ENCODE assay signal across 18 cellular contexts in the genomic region with DNA sequence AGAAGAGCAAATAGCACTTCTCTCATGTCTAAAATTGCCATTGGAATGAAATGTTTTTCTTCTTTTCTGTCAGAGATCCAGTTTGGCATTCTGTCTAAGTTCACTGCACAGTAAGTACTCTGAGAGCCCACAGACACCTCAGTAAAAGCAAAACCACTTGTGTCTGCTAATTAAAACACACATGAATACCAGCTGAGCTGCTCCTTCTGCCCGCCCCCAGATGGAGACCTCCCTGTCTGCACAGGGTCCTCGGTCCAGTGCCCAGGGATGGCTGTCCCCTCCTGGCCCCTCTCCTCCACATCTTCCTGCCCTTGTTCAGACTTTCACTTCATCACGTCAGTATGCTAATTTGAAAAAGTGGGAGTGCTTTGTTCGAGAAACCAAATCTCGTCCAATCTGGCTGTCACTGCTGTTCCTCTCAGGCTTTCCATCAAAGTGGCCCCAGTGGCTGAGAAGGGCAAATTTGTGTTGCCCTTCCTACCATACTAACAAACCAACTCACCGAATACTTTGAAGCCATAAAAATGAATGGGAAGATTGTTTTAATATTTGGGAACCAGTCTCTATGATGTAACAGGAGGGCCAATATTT. TPM values are rescaled to one million over a fixed set of nuclear protein-coding genes. Genes with fewer than 3 reads are reported as not detected.
DNase-seq lines count a peak whose midpoint lies in the region; ATAC-seq and TF ChIP-seq lines count a peak whose summit lies in the region.
"Had no signal": no experiment of that assay in that cellular context is flagged by ENCODE, and none has a peak within 500 bp of the region (broad histone marks: within the 10 kb centered on the region; RNA-seq: fewer than 3 reads in every experiment).

No MANE protein-coding gene starts in this region.

- no peaks in the 10 kb centered on the region for H3K27me3 ChIP-seq in breast epithelium
- no peaks in the 10 kb centered on the region for H3K27me3 ChIP-seq in left lung
- H3K27me3 ChIP-seq in thyroid gland = no peaks in the 10 kb centered on the region
- no peaks in the 10 kb centered on the region for H3K27me3 ChIP-seq in dorsolateral prefrontal cortex
- H3K27me3 ChIP-seq: suprapubic skin had no signal

- TF ChIP-seq POLR2A in breast epithelium (IDR thresholded peaks at IDR 0.05) (no peak), thyroid gland (IDR thresholded peaks at IDR 0.05) (peak in 1 of 2 donors; percentile 60), GM18505 (IDR thresholded peaks at IDR 0.05; ENCODE audit: borderline replicate concordance, extremely low read depth, insufficient read depth, insufficient read length) (no peak)

- H3K27ac ChIP-seq in breast epithelium (no peak overlapping the region), left lung (no peak overlapping the region), thyroid gland (peak overlapping the region; percentile 79 to 83 (median 79)), dorsolateral prefrontal cortex (peak overlapping the region in 27 of 59 donors; percentile 3 to 95 (median 36))
- H3K27ac ChIP-seq: suprapubic skin had no signal

- no TSS peak for BruUV-seq in MCF 10A (replicated peaks; lab: Mats Ljungman, UMichigan)

- CTCF ChIA-PET in MCF 10A (lab: Yijun Ruan, JAX) = interaction anchor here (0.6 to 1.1 kb wide), 2 partner anchors 23 to 29 kb away, joined by 3 read pairs; no protein-coding TSS in a partner anchor

- WGBS in thyroid gland, 2 donors = 26 to 30% methylated on average over 6 of the region's 6 CpGs

- no peaks in the 10 kb centered on the region for H3K36me3 Mint-ChIP-seq in MCF 10A (ENCODE audit: insufficient read depth, unreplicated experiment)
- H3K36me3 Mint-ChIP-seq: activated CD8-positive, alpha-beta memory T cell treated with anti-CD3 and anti-CD28 coated beads, Interleukin-2, amount 10 ng/mL, durations not matched to agents 7 days and 5 days; WTC11 had no signal

- no peak overlapping the region for H3K4me3 Mint-ChIP-seq in MCF 10A (ENCODE audit: unreplicated experiment)
- H3K4me3 Mint-ChIP-seq: activated CD8-positive, alpha-beta memory T cell treated with anti-CD3 and anti-CD28 coated beads, Interleukin-2, amount 10 ng/mL, durations not matched to agents 7 days and 5 days; neural crest cell; WTC11 had no signal

- intact Hi-C loops in breast epithelium (cut with DNase I; ENCODE audit: low total_unique reads) (loop anchor here (5.0 kb wide), 1 partner anchor 878 kb away; no protein-coding TSS in a partner anchor), MCF 10A (cut with micrococcal nuclease) (no loop called here), left lung (cut with DNase I) (no loop called here), thyroid gland (cut with DNase I) (no loop called here), dorsolateral prefrontal cortex (cut with DNase I) (no loop called here)

- H3K36me3 ChIP-seq in breast epithelium (no peaks in the 10 kb centered on the region), left lung (no peaks in the 10 kb centered on the region), thyroid gland (no peaks in the 10 kb centered on the region)
- H3K36me3 ChIP-seq: suprapubic skin had no signal

- POLR2A ChIA-PET in MCF 10A (lab: Yijun Ruan, JAX) = interaction anchor here (0.7 kb wide), 1 partner anchor 18 kb away, joined by 3 read pairs; no protein-coding TSS in a partner anchor

- no peak overlapping the region for H3K27ac Mint-ChIP-seq in MCF 10A (ENCODE audit: low read depth, unreplicated experiment)
- H3K27ac Mint-ChIP-seq: activated CD8-positive, alpha-beta memory T cell treated with anti-CD3 and anti-CD28 coated beads, Interleukin-2, amount 10 ng/mL, durations not matched to agents 7 days and 5 days; WTC11 had no signal

- H3K4me1 ChIP-seq in breast epithelium = no peaks in the 10 kb centered on the region
- peaks cover 0 to 15% of the 10 kb centered on the region in 2 donors for H3K4me1 ChIP-seq in left lung
- H3K4me1 ChIP-seq in thyroid gland = peaks cover 44 to 57% of the 10 kb centered on the region in 2 donors
- H3K4me1 ChIP-seq: suprapubic skin had no signal

- TF ChIP-seq CTCF in breast epithelium (IDR thresholded peaks at IDR 0.05) (no peak), MCF 10A (IDR thresholded peaks at IDR 0.05; ENCODE audit: unreplicated experiment) (no peak), choroid plexus epithelial cell (conservative IDR thresholded peaks at IDR 0.05; ENCODE audit: low read depth, low read length) (no peak), left lung (IDR thresholded peaks at IDR 0.05) (no peak), thyroid gland (IDR thresholded peaks at IDR 0.05) (peak in 3 of 6 experiments; percentile 19 to 30 (median 24)), dorsolateral prefrontal cortex (IDR thresholded peaks at IDR 0.05 in 54 of 56, conservative IDR thresholded peaks at IDR 0.05 in 2 of 56; ENCODE audit: low read depth in 1 of 56, partially characterized antibody in 56 of 56) (no peak)

- H3K9me3 ChIP-seq in breast epithelium (no peaks in the 10 kb centered on the region), left lung (no peaks in the 10 kb centered on the region), thyroid gland (no peaks in the 10 kb centered on the region)
- H3K9me3 ChIP-seq: suprapubic skin had no signal

- no peaks in the 10 kb centered on the region for H3K27me3 Mint-ChIP-seq in MCF 10A (ENCODE audit: insufficient read depth, unreplicated experiment)

- H3K4me3 ChIP-seq in breast epithelium = peak overlapping the region in 2 of 3 donors; percentile 27 to 46
- H3K4me3 ChIP-seq in choroid plexus epithelial cell (ENCODE audit: low read depth, low read length) = no peak overlapping the region
- H3K4me3 ChIP-seq in left lung = no peak overlapping the region
- no peak overlapping the region for H3K4me3 ChIP-seq in thyroid gland (replicated peaks in 1 of 3)
- H3K4me3 ChIP-seq in dorsolateral prefrontal cortex = peak overlapping the region in 27 of 59 donors; percentile 4 to 43 (median 25)
- H3K4me3 ChIP-seq: suprapubic skin had no signal

- H3K4me1 Mint-ChIP-seq in MCF 10A (ENCODE audit: insufficient read depth, unreplicated experiment) = no peaks in the 10 kb centered on the region

- DNase-seq in breast epithelium (ENCODE audit: low spot score in 2 of 2) (no peak), MCF 10A (ENCODE audit: unreplicated experiment) (no peak), choroid plexus epithelial cell (ENCODE audit: low read depth) (peak; percentile 2), left lung (no peak), thyroid gland (peak; percentile 92 to 94), dorsolateral prefrontal cortex (no peak), NOMO-1 treated with dmso at 0.1 percent for 144 hours (lab: John Stamatoyannopoulos, UW; ENCODE audit: unreplicated experiment) (no peak)
- DNase-seq: activated CD8-positive, alpha-beta memory T cell treated with anti-CD3 and anti-CD28 coated beads, Interleukin-2, amount 10 ng/mL, durations not matched to agents 7 days and 5 days; activated naive CD4-positive, alpha-beta T cell; COR-L47; NCI-H2107; SW 1271 had no signal

- ATAC-seq in left lung (peak; percentile 18), GM18505 (IDR thresholded peaks at IDR 0.05; ENCODE audit: unreplicated experiment) (no peak)
- ATAC-seq: activated CD8-positive, alpha-beta memory T cell treated with anti-CD3 and anti-CD28 coated beads, Interleukin-2, amount 10 ng/mL, durations not matched to agents 7 days and 5 days; left lobe of liver; WTC11 had no signal

- peaks cover 14% of the 10 kb centered on the region for H3K9me3 Mint-ChIP-seq in MCF 10A (ENCODE audit: unreplicated experiment)
- H3K9me3 Mint-ChIP-seq: neural crest cell had no signal

RNA-seq across cellular contexts. Expression of gene LIX1, which starts 43.5 kb away (rescaled TPM):
- total RNA-seq in breast epithelium = under 1 TPM in 1 of 3 donors, not detected in 2; 0.15 TPM
- not detected in 2 replicates for total RNA-seq in MCF 10A (2022)
- total RNA-seq in left lung = not detected
- 1 to 10 TPM in 2 of 4 donors, under 1 TPM in 2; 0.89 to 5.5 (median 1.7) TPM for total RNA-seq in thyroid gland
- total RNA-seq in dorsolateral prefrontal cortex = 10 to 100 TPM in 112 of 120 experiments, 1 to 10 TPM in 8; 4.5 to 44.2 (median 17.9) TPM
- total RNA-seq: activated CD8-positive, alpha-beta memory T cell treated with anti-CD3 and anti-CD28 coated beads, Interleukin-2, amount 10 ng/mL, durations not matched to agents 7 days and 5 days; left lobe of liver; M059J; WTC11 had no signal

Comparison
In these comparisons a context has a peak if more than half of its experiments do, and no peak if none do; other contexts are left out.
1. DNase-seq: peak in choroid plexus epithelial cell (single experiment) and thyroid gland (2 of 2); none in breast epithelium (0 of 2), MCF 10A (single experiment), left lung (0 of 2), dorsolateral prefrontal cortex (0 of 10) and NOMO-1 treated with dmso at 0.1 percent for 144 hours (single experiment).
2. H3K27ac ChIP-seq: peak in thyroid gland (3 of 3); none in breast epithelium (0 of 2) and left lung (0 of 2).
3. H3K4me3 ChIP-seq: peak in breast epithelium (2 of 3); none in choroid plexus epithelial cell (single experiment), left lung (0 of 2) and thyroid gland (0 of 3).